8 cellular contexts compared by ENCODE assay signal in genomic region chr1:230066466-230067404, GRCh38. TPM values are rescaled to one million over a fixed set of nuclear protein-coding genes. Genes with fewer than 3 reads are reported as not detected.
DNase-seq lines count a peak whose midpoint lies in the region; ATAC-seq, FAIRE-seq and TF ChIP-seq lines count a peak whose summit lies in the region.

TSS of gene GALNT2 (plus strand) at chr1:230067238. CDS start at chr1:230067281, 43 bp downstream.

- peaks cover 0 to 10% of the 10 kb centered on the region in 2 donors for H3K9me3 ChIP-seq in right atrium auricular region

- under 1% methylated on average over 104 of the region's 104 CpGs for WGBS in urinary bladder

- ATAC-seq in HG02943 (IDR thresholded peaks at IDR 0.05; ENCODE audit: low read depth, unreplicated experiment), result peak; percentile 76

- intact Hi-C loops in T-helper 2 cell treated with Interferon-gamma antibody and Interleukin-4, amounts not matched to agents 100 ng/mL and 5 ng/mL, for 36 hours (cut with micrococcal nuclease), result loop anchor here (1.0 to 10.0 kb wide), 9 partner anchors 44 to 1580 kb away; partner anchors contain the start of genes ABCB10, CCSAP, COG2 and EGLN1

- peaks cover 0 to 23% of the 10 kb centered on the region in 2 donors for H3K4me1 ChIP-seq in right atrium auricular region
- no peaks in the 10 kb centered on the region for H3K4me1 ChIP-seq in urinary bladder (ENCODE audit: insufficient read depth)

- H3K4me3 ChIP-seq in right atrium auricular region (peak within 1 kb of the TSS; percentile 77 to 78), urinary bladder (ENCODE audit: low read depth, low read length) (peak within 1 kb of the TSS; percentile 92)

- peak within 1 kb of the TSS; percentile 73 for H3K27ac ChIP-seq in angular gyrus (ENCODE audit: low read depth, low read length)
- peak within 1 kb of the TSS; percentile 89 to 92 for H3K27ac ChIP-seq in right atrium auricular region
- peak within 1 kb of the TSS; percentile 82 for H3K27ac ChIP-seq in urinary bladder (ENCODE audit: low read depth)

- H3K27me3 ChIP-seq in right atrium auricular region, result no peaks in the 10 kb centered on the region

- DNase-seq in GM18507 (ENCODE audit: extremely low spot score, insufficient read length, low read depth) (peak; percentile 92), NCI-H2029 (lab: John Stamatoyannopoulos, UW) (peak; percentile 87), right atrium auricular region (ENCODE audit: low spot score) (peak; percentile 82), pulmonary artery endothelial cell (ENCODE audit: low read depth, low spot score) (peak; percentile 36)

- peak; percentile 88 for FAIRE-seq in GM18507 (lab: Jason Lieb, UNC)

- H3K36me3 ChIP-seq in right atrium auricular region, result no peaks in the 10 kb centered on the region
- H3K36me3 ChIP-seq in urinary bladder (ENCODE audit: insufficient read depth), result no peaks in the 10 kb centered on the region

- TF ChIP-seq CTCF in right atrium auricular region (IDR thresholded peaks at IDR 0.05), result no peak

RNA-seq across cellular contexts. Expression of gene GALNT2, which starts in this region (rescaled TPM):
- 26.6 and 27.4 TPM in 2 replicates for total RNA-seq in T-helper 2 cell treated with Interferon-gamma antibody and Interleukin-4, amounts not matched to agents 100 ng/mL and 5 ng/mL, for 36 hours
- total RNA-seq in right atrium auricular region, result 10 to 100 TPM; 29.9 to 39.5 TPM
- total RNA-seq in pulmonary artery endothelial cell, result 73.8 and 90.9 TPM in 2 replicates
- total RNA-seq in urinary bladder, result 28.7 TPM
- polyA plus RNA-seq in urinary bladder, result 55.0 TPM

Comparison
In these comparisons a context has a peak if more than half of its experiments do, and no peak if none do; other contexts are left out.
1. Peak in every context shown above with its lines: DNase-seq, ATAC-seq, H3K4me3 ChIP-seq and H3K27ac ChIP-seq.
2. DNase-seq: peak in every context shown above with its lines; median percentile 92 in GM18507; 87 in NCI-H2029; 82 in right atrium auricular region; 36 in pulmonary artery endothelial cell.